Comparison of ENCODE assay signal across 1 cellular context in the genomic region with DNA sequence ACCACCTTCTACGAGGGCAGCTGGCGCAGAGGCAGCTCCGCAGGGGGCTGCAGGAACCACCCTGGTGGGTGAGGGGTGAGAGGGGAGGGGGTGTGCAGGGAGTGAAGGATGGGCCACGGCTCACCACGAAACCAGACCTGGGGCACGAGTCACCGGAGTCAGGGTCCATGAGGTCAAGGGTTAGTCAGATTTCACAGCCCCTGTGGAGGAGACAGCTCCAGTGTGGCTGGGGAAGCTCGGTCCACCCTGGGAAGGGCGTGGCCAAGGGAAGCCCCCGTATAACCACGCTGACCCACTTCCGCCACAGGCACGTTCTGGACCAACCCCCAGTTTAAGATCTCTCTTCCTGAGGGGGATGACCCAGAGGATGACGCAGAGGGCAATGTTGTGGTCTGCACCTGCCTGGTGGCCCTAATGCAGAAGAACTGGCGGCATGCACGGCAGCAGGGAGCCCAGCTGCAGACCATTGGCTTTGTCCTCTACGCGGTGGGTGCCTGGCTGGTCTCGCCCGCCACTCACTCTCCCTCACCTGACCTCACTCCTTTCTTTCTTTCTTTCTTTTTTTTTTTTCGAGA.
TF ChIP-seq lines count a peak whose summit lies in the region.

No MANE protein-coding gene starts in this region.

TF ChIP-seq in endothelial cell of umbilical vein, 7 proteins besides CTCF, POLR2A, EP300 and RAD21 (continued from another document):
- TF ChIP-seq EZH2 (IDR thresholded peaks at IDR 0.05; ENCODE audit: borderline replicate concordance, low read depth, low read length, severe bottlenecking) (no peak), JUN (IDR thresholded peaks at IDR 0.05; ENCODE audit: borderline replicate concordance, insufficient read depth, insufficient read length, low read depth) (no peak), FOS (IDR thresholded peaks at IDR 0.05; ENCODE audit: borderline replicate concordance, insufficient read depth, low read length) (peak; percentile 10), POLR2AphosphoS5 (IDR thresholded peaks at IDR 0.05; ENCODE audit: insufficient read depth, low read depth, low read length) (peak; percentile 64)
- TF ChIP-seq, protein P1, sequence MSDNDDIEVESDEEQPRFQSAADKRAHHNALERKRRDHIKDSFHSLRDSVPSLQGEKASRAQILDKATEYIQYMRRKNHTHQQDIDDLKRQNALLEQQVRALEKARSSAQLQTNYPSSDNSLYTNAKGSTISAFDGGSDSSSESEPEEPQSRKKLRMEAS (IDR thresholded peaks at IDR 0.05; ENCODE audit: insufficient read depth, insufficient read length), result no peak
